In genomic region chr1:223845810-223846667, GRCh38 we compare ENCODE assay signal across 8 cellular contexts. TPM values are rescaled to one million over a fixed set of nuclear protein-coding genes. Genes with fewer than 3 reads are reported as not detected.
A peak's percentile ranks its signal among the peaks of the same experiment; 100 is the strongest.
DNase-seq lines count a peak whose midpoint lies in the region; ATAC-seq and TF ChIP-seq lines count a peak whose summit lies in the region.

A gene with protein sequence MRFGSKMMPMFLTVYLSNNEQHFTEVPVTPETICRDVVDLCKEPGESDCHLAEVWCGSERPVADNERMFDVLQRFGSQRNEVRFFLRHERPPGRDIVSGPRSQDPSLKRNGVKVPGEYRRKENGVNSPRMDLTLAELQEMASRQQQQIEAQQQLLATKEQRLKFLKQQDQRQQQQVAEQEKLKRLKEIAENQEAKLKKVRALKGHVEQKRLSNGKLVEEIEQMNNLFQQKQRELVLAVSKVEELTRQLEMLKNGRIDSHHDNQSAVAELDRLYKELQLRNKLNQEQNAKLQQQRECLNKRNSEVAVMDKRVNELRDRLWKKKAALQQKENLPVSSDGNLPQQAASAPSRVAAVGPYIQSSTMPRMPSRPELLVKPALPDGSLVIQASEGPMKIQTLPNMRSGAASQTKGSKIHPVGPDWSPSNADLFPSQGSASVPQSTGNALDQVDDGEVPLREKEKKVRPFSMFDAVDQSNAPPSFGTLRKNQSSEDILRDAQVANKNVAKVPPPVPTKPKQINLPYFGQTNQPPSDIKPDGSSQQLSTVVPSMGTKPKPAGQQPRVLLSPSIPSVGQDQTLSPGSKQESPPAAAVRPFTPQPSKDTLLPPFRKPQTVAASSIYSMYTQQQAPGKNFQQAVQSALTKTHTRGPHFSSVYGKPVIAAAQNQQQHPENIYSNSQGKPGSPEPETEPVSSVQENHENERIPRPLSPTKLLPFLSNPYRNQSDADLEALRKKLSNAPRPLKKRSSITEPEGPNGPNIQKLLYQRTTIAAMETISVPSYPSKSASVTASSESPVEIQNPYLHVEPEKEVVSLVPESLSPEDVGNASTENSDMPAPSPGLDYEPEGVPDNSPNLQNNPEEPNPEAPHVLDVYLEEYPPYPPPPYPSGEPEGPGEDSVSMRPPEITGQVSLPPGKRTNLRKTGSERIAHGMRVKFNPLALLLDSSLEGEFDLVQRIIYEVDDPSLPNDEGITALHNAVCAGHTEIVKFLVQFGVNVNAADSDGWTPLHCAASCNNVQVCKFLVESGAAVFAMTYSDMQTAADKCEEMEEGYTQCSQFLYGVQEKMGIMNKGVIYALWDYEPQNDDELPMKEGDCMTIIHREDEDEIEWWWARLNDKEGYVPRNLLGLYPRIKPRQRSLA (minus strand): TSS chr1:223845947. CDS start chr1:223845680, 267 bp downstream.

- H3F3A ChIP-seq in PC-3 (ENCODE audit: low read length, unreplicated experiment): no peaks in the 10 kb centered on the region

- H3K27me3 ChIP-seq in PC-3 (ENCODE audit: low read length) (no peaks in the 10 kb centered on the region), mucosa of rectum (ENCODE audit: control insufficient read depth in 2 of 2, insufficient read depth in 2 of 2, low read length in 2 of 2) (no peaks in the 10 kb centered on the region)

- peak within 1 kb of the TSS; percentile 89 for H3K27ac ChIP-seq in PC-3 (ENCODE audit: low read length)
- peak within 1 kb of the TSS; percentile 96 to 98 for H3K27ac ChIP-seq in mucosa of rectum (ENCODE audit: low read depth in 2 of 2, low read length in 2 of 2)

- H3K4me1 ChIP-seq in PC-3 (ENCODE audit: insufficient read depth, low read length) (peaks cover 27% of the 10 kb centered on the region), mucosa of rectum (ENCODE audit: control insufficient read depth in 2 of 2, insufficient read depth in 2 of 2, low read length in 2 of 2) (peaks cover 10 to 12% of the 10 kb centered on the region in 2 donors)

- intact Hi-C loops in PC-3 (cut with micrococcal nuclease): loop anchor here (1.0 to 10.0 kb wide), 3 partner anchors 35 to 139 kb away; no protein-coding TSS in a partner anchor

- peak; percentile 96 for DNase-seq in DMS53 (lab: John Stamatoyannopoulos, UW)
- DNase-seq in HuH-7 (ENCODE audit: low spot score): peak; percentile 92
- peak; percentile 96 for DNase-seq in PC-3
- DNase-seq in activated T-cell treated with anti-CD3 and anti-CD28 coated beads for 48 hours (ENCODE audit: low read depth): peak; percentile 88
- DNase-seq in epithelial cell of proximal tubule (ENCODE audit: low read depth): no peak
- DNase-seq in stimulated activated CD8-positive, alpha-beta memory T cell treated with anti-CD3 and anti-CD28 coated beads, Interleukin-7, amount 100 ng/mL, for 1 hour (ENCODE audit: low read depth in 2 of 2): peak; percentile 69

- H3K9me3 ChIP-seq in PC-3 (ENCODE audit: low read length) (no peaks in the 10 kb centered on the region), mucosa of rectum (ENCODE audit: control insufficient read depth in 2 of 2, low read length in 2 of 2) (no peaks in the 10 kb centered on the region)

- CTCF ChIA-PET in PC-3 (lab: Charles Lee): interaction anchor here (2.0 kb wide), 1 partner anchor 34 kb away, joined by 5 read pairs; no protein-coding TSS in a partner anchor

- peaks cover 25% of the 10 kb centered on the region for H4K20me1 ChIP-seq in PC-3 (ENCODE audit: low read length)

- H3K4me3 ChIP-seq in PC-3 (ENCODE audit: low read length): peak within 1 kb of the TSS; percentile 79
- peak within 1 kb of the TSS; percentile 81 for H3K4me3 ChIP-seq in epithelial cell of proximal tubule (ENCODE audit: low read depth, low read length)
- peak within 1 kb of the TSS; percentile 86 to 93 for H3K4me3 ChIP-seq in mucosa of rectum (ENCODE audit: low read length in 2 of 2)

- H3K79me2 ChIP-seq in PC-3 (ENCODE audit: low read length): peaks cover 52% of the 10 kb centered on the region

- H3K9ac ChIP-seq in PC-3 (ENCODE audit: low read length) (peak within 1 kb of the TSS; percentile 97), mucosa of rectum (ENCODE audit: low read depth in 1 of 2, low read length in 2 of 2) (peak within 1 kb of the TSS; percentile 83 to 96)

- TSS peak; percentile 89 for BruUV-seq in PC-3 (replicated peaks; lab: Mats Ljungman, UMichigan)

- H3K36me3 ChIP-seq in PC-3 (ENCODE audit: low read depth, low read length) (no peaks in the 10 kb centered on the region), mucosa of rectum (ENCODE audit: control insufficient read depth in 2 of 2, insufficient read depth in 2 of 2, low read length in 2 of 2) (no peaks in the 10 kb centered on the region)

- peak; percentile 71 for TF ChIP-seq CTCF in PC-3 (conservative IDR thresholded peaks at IDR 0.05; ENCODE audit: low read depth, low read length)
- TF ChIP-seq CTCF in epithelial cell of proximal tubule (conservative IDR thresholded peaks at IDR 0.05; ENCODE audit: low read depth, low read length): peak; percentile 60

- H2AFZ ChIP-seq in PC-3 (ENCODE audit: low read length): peak within 1 kb of the TSS; percentile 84

- POLR2A ChIA-PET in PC-3 (lab: Charles Lee; ENCODE audit: unreplicated experiment): interaction anchor here (0.6 to 1.2 kb wide), 2 partner anchors 10 to 139 kb away, joined by 3 to 6 read pairs; no protein-coding TSS in a partner anchor

- H3K4me2 ChIP-seq in PC-3 (ENCODE audit: low read length): peak within 1 kb of the TSS; percentile 94

- no peaks in the 10 kb centered on the region for H3K9me2 ChIP-seq in PC-3 (replicated peaks; ENCODE audit: low read length)

- ATAC-seq in GM21526 (IDR thresholded peaks at IDR 0.05; ENCODE audit: low FRiP score, unreplicated experiment) (peak; percentile 71), PC-3 (peak; percentile 86)

RNA-seq across cellular contexts. Expression of the gene that starts here (rescaled TPM):
- total RNA-seq in PC-3 (2014; rRNA removed): 24.6 and 32.0 TPM in 2 replicates
- total RNA-seq in epithelial cell of proximal tubule: 37.9 and 102 TPM in 2 replicates
